ENCODE assay signal across 12 cellular contexts in genomic region chr12:14896477-14897184, GRCh38. TPM values are rescaled to one million over a fixed set of nuclear protein-coding genes. Genes with fewer than 3 reads are reported as not detected.
DNase-seq lines count a peak whose midpoint lies in the region; ATAC-seq and TF ChIP-seq lines count a peak whose summit lies in the region.
"Had no signal": no experiment of that assay in that cellular context is flagged by ENCODE, and none has a peak within 500 bp of the region (broad histone marks: within the 10 kb centered on the region; RNA-seq: fewer than 3 reads in every experiment).

No MANE protein-coding gene starts in this region.

- no peak for DNase-seq in H9
- DNase-seq in adrenal gland: peak in 3 of 7 donors; percentile 43 to 54 (median 53)
- no peak for DNase-seq in NK-92 (lab: John Stamatoyannopoulos, UW; ENCODE audit: unreplicated experiment)
- no peak for DNase-seq in AML-193 (lab: John Stamatoyannopoulos, UW)
- no peak for DNase-seq in GM10266 (ENCODE audit: extremely low spot score)
- DNase-seq: activated CD8-positive, alpha-beta memory T cell treated with anti-CD3 and anti-CD28 coated beads, Interleukin-2, amount 50 U/mL, for 48 hours; DMS53; small intestine had no signal

- no peak overlapping the region for H3K14ac ChIP-seq in H9 (ENCODE audit: insufficient read depth, low read length)

- no peak overlapping the region for H3K18ac ChIP-seq in H9 (ENCODE audit: insufficient read length, low read depth, low read length)

- H3K4me3 ChIP-seq in adrenal gland: peak overlapping the region in 1 of 4 donors; percentile 17
- no peak overlapping the region for H3K4me3 ChIP-seq in gastroesophageal sphincter
- no peak overlapping the region for H3K4me3 ChIP-seq in skeletal muscle satellite cell (ENCODE audit: low read length)

- no peak overlapping the region for H3K4me2 ChIP-seq in H9 (ENCODE audit: insufficient read depth, insufficient read length, low read length)
- H3K4me2 ChIP-seq in skeletal muscle satellite cell (ENCODE audit: low read length): peak overlapping the region; percentile 57

- no peak overlapping the region for H2BK15ac ChIP-seq in H9 (ENCODE audit: low read depth, low read length)

- no peak overlapping the region for H3T11ph ChIP-seq in H9 (ENCODE audit: low read length)

- H3K4ac ChIP-seq in H9 (ENCODE audit: low read depth, low read length): no peak overlapping the region

- H4K5ac ChIP-seq in H9 (ENCODE audit: insufficient read length, low read depth, low read length): no peak overlapping the region

- no peak for TF ChIP-seq EP300 in gastroesophageal sphincter (IDR thresholded peaks at IDR 0.05)

- TF ChIP-seq CTCF in H9 (conservative IDR thresholded peaks at IDR 0.05) (no peak), adrenal gland (IDR thresholded peaks at IDR 0.05) (no peak), gastroesophageal sphincter (IDR thresholded peaks at IDR 0.05) (no peak), GM10266 (IDR thresholded peaks at IDR 0.05; ENCODE audit: control insufficient read depth, insufficient read depth, low read depth, missing control alignments) (no peak)

- no peaks in the 10 kb centered on the region for H3K36me3 Mint-ChIP-seq in H9 (ENCODE audit: insufficient read depth in 1 of 3, low read depth in 3 of 3)
- H3K36me3 Mint-ChIP-seq: stimulated activated effector memory CD8-positive, alpha-beta T cell treated with anti-CD3 and anti-CD28 coated beads, Interleukin-12 subunit alpha, Interleukin-12 subunit beta, amount 100 ng/mL, for 72 hours had no signal

- no peak overlapping the region for H2AK5ac ChIP-seq in H9 (ENCODE audit: insufficient read length, low read length)

- ATAC-seq in gastroesophageal sphincter (no peak), HG03196 (IDR thresholded peaks at IDR 0.05; ENCODE audit: unreplicated experiment) (no peak)
- ATAC-seq: stimulated activated effector memory CD8-positive, alpha-beta T cell treated with anti-CD3 and anti-CD28 coated beads, Interleukin-12 subunit alpha, Interleukin-12 subunit beta, amount 100 ng/mL, for 72 hours had no signal

- H3K23me2 ChIP-seq in H9 (ENCODE audit: insufficient read length, low read depth, low read length, poor library complexity, severe bottlenecking): no peaks in the 10 kb centered on the region

- H3K9me3 ChIP-seq in H9 (ENCODE audit: control insufficient read depth, low read depth, low read length): no peaks in the 10 kb centered on the region
- H3K9me3 ChIP-seq in adrenal gland (replicated peaks in 1 of 3): no peaks in the 10 kb centered on the region
- H3K9me3 ChIP-seq in gastroesophageal sphincter: no peaks in the 10 kb centered on the region
- no peaks in the 10 kb centered on the region for H3K9me3 ChIP-seq in skeletal muscle satellite cell (replicated peaks; ENCODE audit: low read length)

- no peaks in the 10 kb centered on the region for H3K9me3 Mint-ChIP-seq in H9
- H3K9me3 Mint-ChIP-seq: stimulated activated effector memory CD8-positive, alpha-beta T cell treated with anti-CD3 and anti-CD28 coated beads, Interleukin-12 subunit alpha, Interleukin-12 subunit beta, amount 100 ng/mL, for 72 hours had no signal

- TF ChIP-seq POLR2A in adrenal gland (IDR thresholded peaks at IDR 0.05) (no peak), gastroesophageal sphincter (IDR thresholded peaks at IDR 0.05) (no peak)

- H4K8ac ChIP-seq in H9 (replicated peaks; ENCODE audit: insufficient read length, low read depth, low read length): no peak overlapping the region

- no peak overlapping the region for H2BK5ac ChIP-seq in H9 (ENCODE audit: insufficient read length, low read length)

- no peak overlapping the region for H2AFZ ChIP-seq in H9 (ENCODE audit: low read length)

- no peaks in the 10 kb centered on the region for H3K79me1 ChIP-seq in H9 (ENCODE audit: insufficient read depth, low read depth, low read length, poor library complexity, severe bottlenecking)

- no peak overlapping the region for H2BK20ac ChIP-seq in H9 (ENCODE audit: low read depth, low read length, poor library complexity, severe bottlenecking)

- no peaks in the 10 kb centered on the region for H4K20me1 ChIP-seq in H9 (ENCODE audit: control insufficient read depth, insufficient read depth, insufficient read length)

- no peak overlapping the region for H3K23ac ChIP-seq in H9 (ENCODE audit: insufficient read length, low read depth, low read length)

- peaks cover 2 to 8% of the 10 kb centered on the region in 2 experiments; a peak in 3 of 4 replicates for H3K4me1 Mint-ChIP-seq in H9
- H3K4me1 Mint-ChIP-seq: stimulated activated effector memory CD8-positive, alpha-beta T cell treated with anti-CD3 and anti-CD28 coated beads, Interleukin-12 subunit alpha, Interleukin-12 subunit beta, amount 100 ng/mL, for 72 hours had no signal

- no peak overlapping the region for H2BK12ac ChIP-seq in H9 (ENCODE audit: insufficient read length, low read depth, low read length)

- H3K27ac Mint-ChIP-seq in H9: no peak overlapping the region
- H3K27ac Mint-ChIP-seq: stimulated activated effector memory CD8-positive, alpha-beta T cell treated with anti-CD3 and anti-CD28 coated beads, Interleukin-12 subunit alpha, Interleukin-12 subunit beta, amount 100 ng/mL, for 72 hours had no signal

- H3K27me3 ChIP-seq in H9 (ENCODE audit: insufficient read depth, low read length) (no peaks in the 10 kb centered on the region), adrenal gland (no peaks in the 10 kb centered on the region), gastroesophageal sphincter (no peaks in the 10 kb centered on the region), skeletal muscle satellite cell (ENCODE audit: control insufficient read depth, insufficient read depth, low read length) (no peaks in the 10 kb centered on the region)

- H3K27ac ChIP-seq in H9 (ENCODE audit: insufficient read length, low read depth, low read length) (no peak overlapping the region), adrenal gland (peak overlapping the region in 4 of 5 donors; percentile 22 to 68 (median 52)), gastroesophageal sphincter (peak overlapping the region; percentile 55 to 67 (median 62))

- no CpG with 5 or more reads among the region's 7 CpGs for WGBS in H9 (ENCODE audit: extremely low coverage, insufficient read length, low lambda C conversion rate)
- WGBS in adrenal gland, 4 donors: 28 to 37% (median 33%) methylated on average over 7 of the region's 7 CpGs
- 26 to 28% methylated on average over 7 of the region's 7 CpGs for WGBS in gastroesophageal sphincter (ENCODE audit: low coverage in 1 of 2), 2 donors

- H3K27me3 Mint-ChIP-seq in H9 (ENCODE audit: low read depth): no peaks in the 10 kb centered on the region

- no peak overlapping the region for H2BK120ac ChIP-seq in H9 (ENCODE audit: low read depth, low read length, poor library complexity, severe bottlenecking)

- H3K4me3 Mint-ChIP-seq in H9: no peak overlapping the region
- H3K4me3 Mint-ChIP-seq: stimulated activated effector memory CD8-positive, alpha-beta T cell treated with anti-CD3 and anti-CD28 coated beads, Interleukin-12 subunit alpha, Interleukin-12 subunit beta, amount 100 ng/mL, for 72 hours had no signal

- no peak overlapping the region for H3K56ac ChIP-seq in H9 (ENCODE audit: insufficient read length, low read depth, low read length)

- no peaks in the 10 kb centered on the region for H3K79me2 ChIP-seq in H9 (ENCODE audit: insufficient read depth, low read length)

- no peak overlapping the region for H4K91ac ChIP-seq in H9 (ENCODE audit: insufficient read length, low read depth, low read length)

- H3K4me1 ChIP-seq in H9 (ENCODE audit: insufficient read depth, low read length) (peaks cover 2% of the 10 kb centered on the region; the same call in 1 of the 2 replicates), adrenal gland (replicated peaks in 1 of 2) (peaks cover 11 to 37% of the 10 kb centered on the region in 2 donors), gastroesophageal sphincter (peaks cover 14 to 56% (median 15%) of the 10 kb centered on the region in 3 donors), skeletal muscle satellite cell (ENCODE audit: control insufficient read depth, insufficient read depth, low read length) (peaks cover 8% of the 10 kb centered on the region)

- intact Hi-C loops in adrenal gland (cut with DNase I): no loop called here

- H3K9ac ChIP-seq in H9 (ENCODE audit: extremely low read depth, insufficient read length, low read length) (peak overlapping the region; percentile 4), skeletal muscle satellite cell (ENCODE audit: low read depth, low read length) (no peak overlapping the region)

- H3K36me3 ChIP-seq in adrenal gland (replicated peaks in 1 of 2) (no peaks in the 10 kb centered on the region), gastroesophageal sphincter (no peaks in the 10 kb centered on the region), skeletal muscle satellite cell (ENCODE audit: insufficient read depth, low read length) (no peaks in the 10 kb centered on the region)

RNA-seq across cellular contexts. Expression of gene MGP, which starts 11.0 kb away (rescaled TPM):
- total RNA-seq in H9 (2021) (not detected in 2 replicates), adrenal gland (1,000 to 10,000 TPM; 1,007 to 2,003 (median 1,366) TPM), gastroesophageal sphincter (100 to 1,000 TPM; 506 to 706 (median 636) TPM)
- polyA plus RNA-seq in adrenal gland: 1,000 to 10,000 TPM in 2 of 3 donors, 100 to 1,000 TPM in 1; 999 to 1,170 (median 1,064) TPM
- total RNA-seq in skeletal muscle satellite cell (2012; rRNA removed): 0.51 and 5.5 TPM in 2 replicates

RNA-seq across cellular contexts. Expression of gene ERP27, which starts 41.7 kb away (rescaled TPM):
- total RNA-seq in H9 (2021) (not detected in 2 replicates), adrenal gland (1 to 10 TPM in 4 of 8 donors, under 1 TPM in 2, not detected in 2; 0.18 to 2.3 (median 1.1) TPM), gastroesophageal sphincter (1 to 10 TPM in 1 of 4 donors, under 1 TPM in 2, not detected in 1; 0.54 to 3.4 (median 0.96) TPM)
- polyA plus RNA-seq in adrenal gland: 1 to 10 TPM in 2 of 3 donors, under 1 TPM in 1; 0.34 to 3.0 (median 1.2) TPM
- not detected in 2 replicates for total RNA-seq in skeletal muscle satellite cell (2012; rRNA removed)

RNA-seq across cellular contexts. Expression of gene ART4, which starts 53.3 kb away (rescaled TPM):
- total RNA-seq in H9 (2021): not detected in 2 replicates
- total RNA-seq in adrenal gland: 10 to 100 TPM in 1 of 8 donors, 1 to 10 TPM in 6, under 1 TPM in 1; 0.66 to 15.2 (median 5.1) TPM
- polyA plus RNA-seq in adrenal gland: 1 to 10 TPM in 1 of 3 donors, under 1 TPM in 2; 0.51 to 5.9 (median 0.88) TPM
- 1 to 10 TPM in 1 of 4 donors, under 1 TPM in 3; 0.13 to 1.7 (median 0.62) TPM for total RNA-seq in gastroesophageal sphincter
- not detected in 2 replicates for total RNA-seq in skeletal muscle satellite cell (2012; rRNA removed)

Comparison
In these comparisons a context has a peak if more than half of its experiments do, and no peak if none do; other contexts are left out.
1. RNA of gene MGP, which starts 11.0 kb away (total RNA-seq): 1,007 to 2,003 TPM in adrenal gland and 506 to 706 TPM in gastroesophageal sphincter; not detected in H9; every median in the first group is over 100 times any median in the second.